30 cellular contexts compared by ENCODE assay signal in the genomic region with DNA sequence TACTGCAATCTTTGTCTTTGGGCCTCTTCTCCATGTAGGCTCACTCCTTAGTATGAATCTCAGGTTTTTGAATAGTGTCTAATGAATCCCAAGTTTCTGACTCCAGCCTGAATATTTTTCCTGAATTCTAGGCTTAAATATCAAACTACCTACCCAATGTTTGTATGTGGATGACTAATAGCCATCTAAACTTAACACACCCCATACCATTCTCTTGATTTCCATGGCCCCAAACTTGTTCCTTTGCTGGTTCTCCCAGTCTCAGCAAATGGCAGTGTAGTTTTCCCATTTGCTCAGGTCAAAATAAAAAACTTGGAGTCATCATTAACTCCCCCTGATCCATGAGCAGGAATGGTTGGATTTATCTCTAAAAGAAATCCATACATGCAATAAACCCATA. TPM values are rescaled to one million over a fixed set of nuclear protein-coding genes. Genes with fewer than 3 reads are reported as not detected.
DNase-seq lines count a peak whose midpoint lies in the region; ATAC-seq, FAIRE-seq and TF ChIP-seq lines count a peak whose summit lies in the region.
"Had no signal": no experiment of that assay in that cellular context is flagged by ENCODE, and none has a peak within 500 bp of the region (broad histone marks: within the 10 kb centered on the region; RNA-seq: fewer than 3 reads in every experiment).

No MANE protein-coding gene starts in this region.

- H3K27me3 Mint-ChIP-seq in activated naive CD8-positive, alpha-beta T cell treated with anti-CD3 and anti-CD28 coated beads for 36 hours, result no peaks in the 10 kb centered on the region
- H3K27me3 Mint-ChIP-seq in activated naive CD8-positive, alpha-beta T cell treated with anti-CD3 and anti-CD28 coated beads, Interleukin-2, amount 50 U/mL, for 24 hours, result no peaks in the 10 kb centered on the region
- H3K27me3 Mint-ChIP-seq: B cell; CD4-positive, alpha-beta memory T cell; CD4-positive, CD25-positive, alpha-beta regulatory T cell had no signal

- H3K9me3 ChIP-seq in mucosa of descending colon, result no peaks in the 10 kb centered on the region
- H3K9me3 ChIP-seq: A549 had no signal

- FAIRE-seq in bronchial epithelial cell (lab: Jason Lieb, UNC), result no peak
- FAIRE-seq: A549, GM12878, GM12892, GM18507 had no signal

- TF ChIP-seq CTCF in bronchial epithelial cell (IDR thresholded peaks at IDR 0.05; ENCODE audit: insufficient read depth, low read length, severe bottlenecking) (no peak), mucosa of descending colon (IDR thresholded peaks at IDR 0.05) (no peak)

- H3K4me3 ChIP-seq in bronchial epithelial cell (ENCODE audit: low read depth, low read length) (no peak overlapping the region), mucosa of descending colon (no peak overlapping the region)
- H3K4me3 ChIP-seq: A549; BLaER1 treated with 17β-estradiol and CSF1 and Interleukin-3, amounts not matched to agents 10 nM and 100 nM; GM12878 had no signal

- peaks cover 34% of the 10 kb centered on the region for H3K36me3 Mint-ChIP-seq in activated naive CD8-positive, alpha-beta T cell treated with anti-CD3 and anti-CD28 coated beads for 36 hours
- peaks cover 3% of the 10 kb centered on the region for H3K36me3 Mint-ChIP-seq in activated naive CD8-positive, alpha-beta T cell treated with anti-CD3 and anti-CD28 coated beads, Interleukin-2, amount 50 U/mL, for 24 hours (ENCODE audit: low read depth)

- H3K27ac Mint-ChIP-seq in activated naive CD8-positive, alpha-beta T cell treated with anti-CD3 and anti-CD28 coated beads for 36 hours, result peak overlapping the region; percentile 22
- H3K27ac Mint-ChIP-seq in activated naive CD8-positive, alpha-beta T cell treated with anti-CD3 and anti-CD28 coated beads, Interleukin-2, amount 50 U/mL, for 24 hours, result no peak overlapping the region
- H3K27ac Mint-ChIP-seq: B cell; CD4-positive, alpha-beta memory T cell; CD4-positive, CD25-positive, alpha-beta regulatory T cell; CD8-positive, alpha-beta memory T cell had no signal

- DNase-seq in activated naive CD8-positive, alpha-beta T cell treated with anti-CD3 and anti-CD28 coated beads for 36 hours, result no peak
- DNase-seq in activated naive CD8-positive, alpha-beta T cell treated with anti-CD3 and anti-CD28 coated beads, Interleukin-2, amount 50 U/mL, for 24 hours, result no peak
- DNase-seq in bronchial epithelial cell (ENCODE audit: low read depth), result peak; percentile 67
- DNase-seq in epithelial cell of prostate (ENCODE audit: low read depth, low spot score), result no peak
- no peak for DNase-seq in NCI-H2227 (lab: John Stamatoyannopoulos, UW; ENCODE audit: unreplicated experiment)
- no peak for DNase-seq in mucosa of descending colon
- DNase-seq in stimulated activated CD4-positive, alpha-beta T cell treated with anti-CD3 and anti-CD28 coated beads, Interleukin-12 subunit alpha, Interleukin-12 subunit beta, amount 100 ng/mL, for 4 hours, result no peak
- DNase-seq: AML-193; CD4-positive, alpha-beta memory T cell; CD4-positive, CD25-positive, alpha-beta regulatory T cell; CD8-positive, alpha-beta memory T cell; COR-L47; DMS 273 treated with DMSO at 0.1 percent for 48 hours; DMS153; DMS53; DMS79; DND-41; EL; GDM1 had no signal

- H3K4me1 Mint-ChIP-seq in activated naive CD8-positive, alpha-beta T cell treated with anti-CD3 and anti-CD28 coated beads for 36 hours, result peaks cover 33% of the 10 kb centered on the region
- peaks cover 36% of the 10 kb centered on the region for H3K4me1 Mint-ChIP-seq in activated naive CD8-positive, alpha-beta T cell treated with anti-CD3 and anti-CD28 coated beads, Interleukin-2, amount 50 U/mL, for 24 hours

- intact Hi-C loops in mucosa of descending colon (cut with DNase I, micrococcal nuclease), result no loop called here

- H3K36me3 ChIP-seq in bronchial epithelial cell (ENCODE audit: control insufficient read depth, insufficient read depth, low read length) (peaks cover 1% of the 10 kb centered on the region), mucosa of descending colon (ENCODE audit: low read depth) (no peaks in the 10 kb centered on the region)

- no peak for ATAC-seq in activated naive CD8-positive, alpha-beta T cell treated with anti-CD3 and anti-CD28 coated beads, Interleukin-2, amount 50 U/mL, for 24 hours
- ATAC-seq in mucosa of descending colon, result no peak
- ATAC-seq: A549, GM12878 had no signal

- no peaks in the 10 kb centered on the region for H3K27me3 ChIP-seq in bronchial epithelial cell (ENCODE audit: control insufficient read depth, insufficient read depth, low read length)
- H3K27me3 ChIP-seq: BLaER1 treated with 17β-estradiol and CSF1 and Interleukin-3, amounts not matched to agents 10 nM and 100 nM had no signal

- H3K4me3 Mint-ChIP-seq in activated naive CD8-positive, alpha-beta T cell treated with anti-CD3 and anti-CD28 coated beads for 36 hours, result no peak overlapping the region
- H3K4me3 Mint-ChIP-seq in activated naive CD8-positive, alpha-beta T cell treated with anti-CD3 and anti-CD28 coated beads, Interleukin-2, amount 50 U/mL, for 24 hours, result no peak overlapping the region
- H3K4me3 Mint-ChIP-seq: B cell; CD4-positive, alpha-beta memory T cell; CD4-positive, CD25-positive, alpha-beta regulatory T cell; CD8-positive, alpha-beta memory T cell had no signal

- H3K4me1 ChIP-seq in mucosa of descending colon (ENCODE audit: low read depth), result peaks cover 8% of the 10 kb centered on the region
- H3K4me1 ChIP-seq: A549 had no signal

- H3K9me3 Mint-ChIP-seq in activated naive CD8-positive, alpha-beta T cell treated with anti-CD3 and anti-CD28 coated beads for 36 hours, result peaks cover 15% of the 10 kb centered on the region
- H3K9me3 Mint-ChIP-seq in activated naive CD8-positive, alpha-beta T cell treated with anti-CD3 and anti-CD28 coated beads, Interleukin-2, amount 50 U/mL, for 24 hours, result peaks cover 6% of the 10 kb centered on the region
- H3K9me3 Mint-ChIP-seq: CD8-positive, alpha-beta memory T cell had no signal

- peak overlapping the region; percentile 56 for H3K27ac ChIP-seq in epithelial cell of prostate
- H3K27ac ChIP-seq: 22Rv1; A549; BLaER1 treated with 17β-estradiol and CSF1 and Interleukin-3, amounts not matched to agents 10 nM and 100 nM; C4-2B had no signal

RNA-seq across cellular contexts. Expression of a gene that starts 18.8 kb away (rescaled TPM):
- total RNA-seq in activated naive CD8-positive, alpha-beta T cell treated with anti-CD3 and anti-CD28 coated beads for 36 hours, result 10 to 100 TPM; 57.8 to 59.0 TPM
- 6.5 and 8.2 TPM in 2 replicates for total RNA-seq in bronchial epithelial cell
- 10 to 100 TPM; 43.3 to 64.1 (median 47.1) TPM for total RNA-seq in mucosa of descending colon

RNA-seq across cellular contexts. Expression of a gene that starts 31.6 kb away (rescaled TPM):
- total RNA-seq in activated naive CD8-positive, alpha-beta T cell treated with anti-CD3 and anti-CD28 coated beads for 36 hours, result 10 to 100 TPM; 47.3 to 48.7 TPM
- total RNA-seq in bronchial epithelial cell (128 and 167 TPM in 2 replicates), mucosa of descending colon (100 to 1,000 TPM in 1 of 3 donors, 10 to 100 TPM in 2; 85.9 to 102 (median 86.9) TPM)

RNA-seq across cellular contexts. Expression of a gene that starts 31.9 kb away (rescaled TPM):
- total RNA-seq in activated naive CD8-positive, alpha-beta T cell treated with anti-CD3 and anti-CD28 coated beads for 36 hours, result 1 to 10 TPM; 5.5 to 6.4 TPM
- 0.38 and 0.53 TPM in 2 replicates for total RNA-seq in bronchial epithelial cell
- total RNA-seq in mucosa of descending colon, result 1 to 10 TPM; 2.2 to 3.9 (median 2.6) TPM
- total RNA-seq: A172, Daoy had no signal

RNA-seq across cellular contexts. Expression of a gene that starts 46.7 kb away (rescaled TPM):
- under 1 TPM; 0.25 to 0.50 TPM for total RNA-seq in activated naive CD8-positive, alpha-beta T cell treated with anti-CD3 and anti-CD28 coated beads for 36 hours
- total RNA-seq in bronchial epithelial cell, result not detected in 2 replicates
- total RNA-seq in mucosa of descending colon, result 1 to 10 TPM in 2 of 3 donors, under 1 TPM in 1; 0.32 to 3.3 (median 1.6) TPM
- total RNA-seq: A172; B cell; CD4-positive, alpha-beta memory T cell; CD4-positive, CD25-positive, alpha-beta regulatory T cell; CD8-positive, alpha-beta memory T cell; Daoy; G401; GM12878 had no signal
